In the genomic region with DNA sequence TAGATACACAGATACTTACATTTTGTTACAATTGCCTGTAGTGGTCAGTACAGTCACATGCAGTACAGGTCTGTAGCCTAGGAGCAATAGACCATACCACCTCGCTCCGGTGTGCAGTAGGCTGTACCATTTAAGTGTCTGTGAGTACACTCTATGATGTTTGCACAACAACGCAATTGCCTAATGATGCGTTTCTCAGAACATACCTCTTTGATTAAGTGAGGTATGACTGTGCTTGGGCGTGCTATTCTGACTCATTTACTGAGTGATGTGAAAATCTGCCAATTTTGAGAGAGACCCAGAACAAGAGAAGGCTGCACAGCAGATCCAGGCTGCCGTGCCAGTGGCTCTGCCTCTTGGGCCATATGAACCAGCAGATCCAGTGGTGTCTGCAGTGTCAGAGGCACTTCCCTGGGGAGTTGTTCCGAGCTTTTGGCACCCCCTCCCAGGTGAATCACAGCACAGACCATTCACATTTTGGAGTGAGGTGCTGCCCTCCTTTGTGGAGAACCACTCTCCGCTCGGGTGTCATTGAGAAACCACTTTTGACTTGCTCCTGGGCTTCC, we compare ENCODE assay signal across 1 cellular context.
TF ChIP-seq lines count a peak whose summit lies in the region.

No MANE protein-coding gene starts in this region.

TF ChIP-seq in HepG2, 621 proteins besides CTCF, POLR2A, EP300 and RAD21 (continued from another document):
- TF ChIP-seq MLLT10 (CRISPR knock-in tag; IDR thresholded peaks at IDR 0.05) (no peak), ZNF501 (CRISPR knock-in tag; IDR thresholded peaks at IDR 0.05) (0 out of 2 replicates have a peak, but pooled peaks have one; percentile 35), BORCS8-MEF2B (CRISPR knock-in tag; IDR thresholded peaks at IDR 0.05) (no peak), ZNF235 (CRISPR knock-in tag; IDR thresholded peaks at IDR 0.05; ENCODE audit: borderline replicate concordance) (no peak), CENPT (CRISPR knock-in tag; IDR thresholded peaks at IDR 0.05; ENCODE audit: low read depth) (no peak), ZNF260 (CRISPR knock-in tag; IDR thresholded peaks at IDR 0.05; ENCODE audit: borderline replicate concordance, low read depth) (no peak), HNRNPUL1 (IDR thresholded peaks at IDR 0.05; ENCODE audit: low read depth, low read length) (no peak), SMAD1 (CRISPR knock-in tag; IDR thresholded peaks at IDR 0.05; ENCODE audit: borderline replicate concordance, low read depth) (no peak), FOSL2 (CRISPR knock-in tag; IDR thresholded peaks at IDR 0.05) (peak; percentile 70; the same call in 1 of the 2 replicates), ZBTB33 (CRISPR knock-in tag; IDR thresholded peaks at IDR 0.05) (peak; percentile 86; the same call in 1 of the 2 replicates), ERF (CRISPR knock-in tag; IDR thresholded peaks at IDR 0.05) (no peak), SPEN (CRISPR knock-in tag; IDR thresholded peaks at IDR 0.05; ENCODE audit: low read depth) (no peak), TARDBP (CRISPR knock-in tag; IDR thresholded peaks at IDR 0.05) (no peak), KDM4B (CRISPR knock-in tag; IDR thresholded peaks at IDR 0.05) (no peak), ARNT (IDR thresholded peaks at IDR 0.05) (no peak), FOXA1 (IDR thresholded peaks at IDR 0.05) (no peak), FOXA1 (CRISPR knock-in tag; IDR thresholded peaks at IDR 0.05) (peak; percentile 57), MIER3 (CRISPR knock-in tag; IDR thresholded peaks at IDR 0.05; ENCODE audit: borderline replicate concordance) (no peak), GATAD2A (CRISPR knock-in tag; IDR thresholded peaks at IDR 0.05) (0 out of 2 replicates have a peak, but pooled peaks have one; percentile 14), ATAD3A (CRISPR knock-in tag; IDR thresholded peaks at IDR 0.05) (no peak)
